ENCODE assay signal across 35 cellular contexts in the genomic region with DNA sequence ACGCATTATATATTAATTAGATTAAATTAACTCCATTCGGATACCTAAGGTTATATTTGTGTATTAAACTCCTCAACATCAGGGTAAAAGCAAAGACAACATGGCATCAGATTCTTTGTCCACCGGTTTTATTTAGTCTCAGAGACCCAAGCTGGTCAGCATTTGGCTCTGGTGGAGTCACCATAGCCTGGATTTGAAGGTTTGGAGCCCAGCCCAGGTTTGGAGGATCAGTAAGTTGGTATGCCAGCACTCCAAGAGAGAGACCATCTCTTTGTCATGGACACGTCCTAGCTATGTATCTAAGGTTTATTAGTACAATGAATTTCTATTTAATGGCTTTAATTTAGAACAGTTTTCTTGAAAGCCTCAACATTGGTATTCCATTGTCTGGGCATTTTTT.
"Had no signal": no experiment of that assay in that cellular context is flagged by ENCODE, and none has a peak within 500 bp of the region (broad histone marks: within the 10 kb centered on the region; RNA-seq: fewer than 3 reads in every experiment).

No MANE protein-coding gene starts in this region.

- DNase-seq: Karpas-422, Kasumi-1, MG63, MM.1S, MV-4-11, NCI-H1048, NCI-H1092, NCI-H1092 treated with DMSO at 0.1 percent for 48 hours, NCI-H1105, NCI-H1105 treated with DMSO at 0.1 percent for 48 hours, NCI-H1417, NCI-H1417 treated with DMSO at 0.1 percent for 48 hours, NCI-H1436, NCI-H1436 treated with DMSO at 0.1 percent for 48 hours, NCI-H146, NCI-H1694, NCI-H1694 treated with DMSO at 0.1 percent for 48 hours, NCI-H187, NCI-H1930, NCI-H2029, NCI-H2029 treated with DMSO at 0.1 percent for 48 hours, NCI-H2081, NCI-H2081 treated with DMSO at 0.1 percent for 48 hours, NCI-H2107, NCI-H2171, NCI-H2171 treated with DMSO at 0.1 percent for 48 hours, NCI-H2227 treated with DMSO at 0.1 percent for 48 hours, NCI-H226, NCI-H345, NCI-H446, NCI-H446 treated with DMSO at 0.1 percent for 48 hours, NCI-H510A, NCI-H510A treated with DMSO at 0.1 percent for 48 hours, NCI-H524, NCI-H524 treated with DMSO at 0.1 percent for 48 hours had no signal
